1 cellular context compared by ENCODE assay signal in genomic region chr1:54355931-54356679, GRCh38.
TF ChIP-seq lines count a peak whose summit lies in the region.

No MANE protein-coding gene starts in this region.

TF ChIP-seq in WTC11, 78 proteins besides CTCF, POLR2A, EP300 and RAD21 (continued from another document):
- TF ChIP-seq ZNF425 (CRISPR knock-in tag; conservative IDR thresholded peaks at IDR 0.05): no peak
- TF ChIP-seq ETV6 (CRISPR knock-in tag; IDR thresholded peaks at IDR 0.05): no peak
- no peak for TF ChIP-seq E2F1 (CRISPR knock-in tag; IDR thresholded peaks at IDR 0.05)
- no peak for TF ChIP-seq GTF2I (CRISPR knock-in tag; conservative IDR thresholded peaks at IDR 0.05)
- no peak for TF ChIP-seq SMAD3 (CRISPR knock-in tag; IDR thresholded peaks at IDR 0.05; ENCODE audit: borderline replicate concordance)
- TF ChIP-seq ZNF281 (CRISPR knock-in tag; IDR thresholded peaks at IDR 0.05): no peak
- no peak for TF ChIP-seq ZNF219 (CRISPR knock-in tag; IDR thresholded peaks at IDR 0.05; ENCODE audit: borderline replicate concordance)
- no peak for TF ChIP-seq HMGXB4 (CRISPR knock-in tag; IDR thresholded peaks at IDR 0.05)
- TF ChIP-seq TCF7 (CRISPR knock-in tag; IDR thresholded peaks at IDR 0.05; ENCODE audit: low read depth): no peak
- TF ChIP-seq E2F5 (CRISPR knock-in tag; IDR thresholded peaks at IDR 0.05): no peak
- no peak for TF ChIP-seq AR (CRISPR knock-in tag; IDR thresholded peaks at IDR 0.05)
- TF ChIP-seq ZNF423 (CRISPR knock-in tag; IDR thresholded peaks at IDR 0.05): no peak
- no peak for TF ChIP-seq GABPB1 (CRISPR knock-in tag; IDR thresholded peaks at IDR 0.05)
- TF ChIP-seq ARID4B (CRISPR knock-in tag; IDR thresholded peaks at IDR 0.05; ENCODE audit: borderline replicate concordance): no peak
- TF ChIP-seq NFE2L1 (CRISPR knock-in tag; IDR thresholded peaks at IDR 0.05): no peak
TF ChIP-seq in WTC11: peak in this region for 0.
